15 cellular contexts compared by ENCODE assay signal in the genomic region with DNA sequence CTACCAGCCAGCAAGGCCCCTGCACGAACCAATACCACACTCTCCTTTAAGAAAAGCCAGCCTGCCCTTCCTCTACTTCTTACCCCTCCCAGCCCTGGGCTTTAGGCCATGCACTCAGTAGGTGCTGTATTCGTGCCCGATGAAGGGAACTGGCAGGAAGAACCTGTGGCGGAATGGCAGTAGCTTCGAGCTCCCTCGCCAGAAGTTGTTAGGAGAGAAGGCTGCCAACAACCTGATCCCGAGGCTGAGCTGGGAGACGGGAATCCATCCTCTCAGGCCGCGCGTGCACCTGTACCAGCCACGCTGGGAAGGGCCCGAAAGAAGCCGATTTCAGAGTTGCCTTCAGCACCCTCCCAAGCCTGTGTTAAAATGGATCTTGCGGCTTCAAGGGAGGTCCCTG. TPM values are rescaled to one million over a fixed set of nuclear protein-coding genes. Genes with fewer than 3 reads are reported as not detected.
DNase-seq lines count a peak whose midpoint lies in the region; ATAC-seq and TF ChIP-seq lines count a peak whose summit lies in the region.
"Had no signal": no experiment of that assay in that cellular context is flagged by ENCODE, and none has a peak within 500 bp of the region (broad histone marks: within the 10 kb centered on the region; RNA-seq: fewer than 3 reads in every experiment).

No MANE protein-coding gene starts in this region.

- H3K27ac ChIP-seq in endodermal cell (ENCODE audit: low read depth, low read length) (no peak overlapping the region), upper lobe of right lung (no peak overlapping the region)
- H3K27ac ChIP-seq: A549, GM23248 had no signal

- H3K27ac Mint-ChIP-seq in endodermal cell = no peak overlapping the region
- H3K27ac Mint-ChIP-seq: CD14-positive monocyte; CD8-positive, alpha-beta T cell had no signal

- intact Hi-C loops in cardiac septum (cut with DNase I) (no loop called here), Right ventricle myocardium superior (cut with DNase I) (no loop called here), upper lobe of right lung (cut with DNase I) (no loop called here)

- H3K36me3 Mint-ChIP-seq in endodermal cell (ENCODE audit: low read depth) = no peaks in the 10 kb centered on the region
- H3K36me3 Mint-ChIP-seq: CD14-positive monocyte; CD8-positive, alpha-beta T cell had no signal

- no peaks in the 10 kb centered on the region for H3K9me3 Mint-ChIP-seq in endodermal cell
- H3K9me3 Mint-ChIP-seq: CD14-positive monocyte; CD8-positive, alpha-beta T cell; IgD-negative memory B cell had no signal

- H3K27me3 Mint-ChIP-seq in endodermal cell (ENCODE audit: insufficient read depth) = peaks cover 2% of the 10 kb centered on the region
- H3K27me3 Mint-ChIP-seq: IgD-negative memory B cell had no signal

- no peak for ATAC-seq in Right ventricle myocardium superior (ENCODE audit: poor library complexity)
- ATAC-seq in upper lobe of right lung = no peak
- ATAC-seq in HG02678 (IDR thresholded peaks at IDR 0.05; ENCODE audit: unreplicated experiment) = no peak
- ATAC-seq: A549 had no signal

- no peak overlapping the region for H3K9ac ChIP-seq in endodermal cell (ENCODE audit: extremely low read depth, low read length, poor library complexity, severe bottlenecking)
- H3K9ac ChIP-seq: GM23248 had no signal

- DNase-seq in cardiac septum (ENCODE audit: low spot score) = peak; percentile 38
- DNase-seq in Right ventricle myocardium superior = no peak
- DNase-seq in cerebellar cortex (ENCODE audit: low spot score) = peak; percentile 83
- peak; percentile 26 for DNase-seq in endodermal cell
- peak; percentile 37 for DNase-seq in upper lobe of right lung
- DNase-seq in AG08396 (ENCODE audit: low spot score) = no peak
- DNase-seq: COR-L47, DND-41, GF-D8, GM23248 had no signal

- no peaks in the 10 kb centered on the region for H3K4me1 Mint-ChIP-seq in endodermal cell
- H3K4me1 Mint-ChIP-seq: CD14-positive monocyte had no signal

- no peaks in the 10 kb centered on the region for H3K27me3 ChIP-seq in endodermal cell (ENCODE audit: control insufficient read depth, insufficient read depth, low read length, poor library complexity, severe bottlenecking)
- no peaks in the 10 kb centered on the region for H3K27me3 ChIP-seq in upper lobe of right lung

- no peaks in the 10 kb centered on the region for H3K36me3 ChIP-seq in endodermal cell (ENCODE audit: control insufficient read depth, insufficient read depth, low read length)
- H3K36me3 ChIP-seq in upper lobe of right lung = no peaks in the 10 kb centered on the region

- WGBS in endodermal cell (ENCODE audit: insufficient coverage in 1 of 2, insufficient read length in 1 of 2), 2 experiments = 90% methylated on average over 13 to 15 of the region's 15 CpGs

- H3K4me1 ChIP-seq in endodermal cell (ENCODE audit: control insufficient read depth, insufficient read depth, low read length) = no peaks in the 10 kb centered on the region
- no peaks in the 10 kb centered on the region for H3K4me1 ChIP-seq in upper lobe of right lung
- H3K4me1 ChIP-seq: A549 had no signal

- TF ChIP-seq CTCF in endodermal cell (conservative IDR thresholded peaks at IDR 0.05) = no peak
- TF ChIP-seq CTCF in upper lobe of right lung (IDR thresholded peaks at IDR 0.05) = no peak

- H3K9me3 ChIP-seq in endodermal cell (ENCODE audit: control insufficient read depth, low read length) = no peaks in the 10 kb centered on the region
- H3K9me3 ChIP-seq in upper lobe of right lung = no peaks in the 10 kb centered on the region
- H3K9me3 ChIP-seq: A549 had no signal

- H3K4me3 Mint-ChIP-seq in endodermal cell = no peak overlapping the region
- H3K4me3 Mint-ChIP-seq: CD14-positive monocyte; CD8-positive, alpha-beta T cell had no signal

- H3K4me3 ChIP-seq in endodermal cell (ENCODE audit: low read length) (no peak overlapping the region), upper lobe of right lung (no peak overlapping the region)
- H3K4me3 ChIP-seq: A549, GM23248 had no signal

RNA-seq across cellular contexts. Expression of gene AKNA, which starts 45.3 kb away (rescaled TPM):
- 4.5 TPM for total RNA-seq in cardiac septum
- total RNA-seq in Right ventricle myocardium superior = 4.6 TPM
- 10 to 100 TPM; 12.2 to 15.4 TPM for total RNA-seq in endodermal cell
- 16.6 TPM for polyA plus RNA-seq in endodermal cell (2013, experiment 1 of 2)
- 16.2 TPM for polyA plus RNA-seq in endodermal cell (2013, experiment 2 of 2)
- total RNA-seq in upper lobe of right lung = 54.7 TPM

Comparison
In these comparisons a context has a peak if more than half of its experiments do, and no peak if none do; other contexts are left out.
1. DNase-seq: peak in cardiac septum (single experiment), cerebellar cortex (single experiment), endodermal cell (single experiment) and upper lobe of right lung (single experiment); none in Right ventricle myocardium superior (single experiment) and AG08396 (single experiment).